8 cellular contexts compared by ENCODE assay signal in genomic region chr11:102666331-102666957, GRCh38. TPM values are rescaled to one million over a fixed set of nuclear protein-coding genes. Genes with fewer than 3 reads are reported as not detected.
DNase-seq lines count a peak whose midpoint lies in the region; ATAC-seq and TF ChIP-seq lines count a peak whose summit lies in the region.

No MANE protein-coding gene starts in this region.

- TF ChIP-seq POLR2A in stomach (IDR thresholded peaks at IDR 0.05): no peak

- H3K9me3 ChIP-seq in adipocyte (ENCODE audit: control insufficient read depth, low read length): no peaks in the 10 kb centered on the region
- no peaks in the 10 kb centered on the region for H3K9me3 ChIP-seq in stomach

- ATAC-seq in HG02642 (IDR thresholded peaks at IDR 0.05; ENCODE audit: poor library complexity, unreplicated experiment): peak; percentile 60
- ATAC-seq in GM18511 (IDR thresholded peaks at IDR 0.05; ENCODE audit: unreplicated experiment): no peak

- no peaks in the 10 kb centered on the region for H3K36me3 ChIP-seq in adipocyte (ENCODE audit: control insufficient read depth, insufficient read depth, low read length, severe bottlenecking)
- no peaks in the 10 kb centered on the region for H3K36me3 ChIP-seq in stomach

- intact Hi-C loops in stomach (cut with DNase I; ENCODE audit: low total_unique reads): no loop called here

- H3K9ac ChIP-seq in adipocyte (ENCODE audit: low read length): no peak overlapping the region

- no peak overlapping the region for H3K27ac ChIP-seq in stomach

- no peak for TF ChIP-seq EP300 in stomach (IDR thresholded peaks at IDR 0.05)

- H3K27me3 ChIP-seq in adipocyte (replicated peaks; ENCODE audit: control insufficient read depth, insufficient read depth, low read length) (no peaks in the 10 kb centered on the region), stomach (no peaks in the 10 kb centered on the region)

- no peaks in the 10 kb centered on the region for H3K4me1 ChIP-seq in adipocyte (ENCODE audit: control insufficient read depth, insufficient read depth, low read length)
- H3K4me1 ChIP-seq in stomach: no peaks in the 10 kb centered on the region

- POLR2A ChIA-PET in AG04449 (lab: Yijun Ruan, JAX): interaction anchor here (1.1 kb wide), 1 partner anchor 325 kb away, joined by 3 read pairs; no protein-coding TSS in a partner anchor

- H3K4me3 ChIP-seq in AG04449 (ENCODE audit: low read depth, low read length) (no peak overlapping the region), adipocyte (ENCODE audit: low read length) (no peak overlapping the region), stomach (no peak overlapping the region)

- CTCF ChIA-PET in AG04449 (lab: Yijun Ruan, JAX): interaction anchor here (0.6 to 6.2 kb wide), 66 partner anchors 9 to 806 kb away, joined by 3 to 79 read pairs (median 5); partner anchors contain the start of genes BIRC2, MMP1, MMP27 and MMP7

- TF ChIP-seq CTCF in AG04449 (IDR thresholded peaks at IDR 0.05; ENCODE audit: insufficient read depth, low read length, missing control alignments) (peak; percentile 63), stomach (IDR thresholded peaks at IDR 0.05) (peak in 5 of 7 experiments; percentile 28 to 76 (median 69))

- WGBS in stomach, 5 donors: 8 to 15% (median 11%) methylated on average over 4 of the region's 4 CpGs

- DNase-seq in AG04449 (ENCODE audit: low read depth, low spot score): no peak
- DNase-seq in ELF-1 (ENCODE audit: low read depth, low spot score): peak; percentile 33
- DNase-seq in NCI-H2081 (lab: John Stamatoyannopoulos, UW): peak; percentile 44 to 48
- DNase-seq in adipocyte (ENCODE audit: low read depth): peak; percentile 82
- DNase-seq in iPS-NIHi11 (ENCODE audit: low spot score): peak; percentile 60
- no peak for DNase-seq in stomach

RNA-seq across cellular contexts. Expression of gene MMP27, which starts 39.1 kb away (rescaled TPM):
- total RNA-seq in stomach: not detected
- polyA plus RNA-seq in stomach: not detected

RNA-seq across cellular contexts. Expression of gene MMP20, which starts 41.3 kb away (rescaled TPM):
- not detected for total RNA-seq in stomach
- polyA plus RNA-seq in stomach: not detected

RNA-seq across cellular contexts. Expression of gene MMP8, which starts 58.3 kb away (rescaled TPM):
- 1 to 10 TPM in 1 of 5 donors, not detected in 4; 1.8 TPM for total RNA-seq in stomach
- polyA plus RNA-seq in stomach: under 1 TPM in 2 of 3 donors, not detected in 1; 0.20 to 0.50 TPM

Comparison
In these comparisons a context has a peak if more than half of its experiments do, and no peak if none do; other contexts are left out.
1. DNase-seq: peak in ELF-1 (single experiment), NCI-H2081 (2 of 2), adipocyte (single experiment) and iPS-NIHi11 (single experiment); none in AG04449 (single experiment) and stomach (single experiment).